In the genomic region with DNA sequence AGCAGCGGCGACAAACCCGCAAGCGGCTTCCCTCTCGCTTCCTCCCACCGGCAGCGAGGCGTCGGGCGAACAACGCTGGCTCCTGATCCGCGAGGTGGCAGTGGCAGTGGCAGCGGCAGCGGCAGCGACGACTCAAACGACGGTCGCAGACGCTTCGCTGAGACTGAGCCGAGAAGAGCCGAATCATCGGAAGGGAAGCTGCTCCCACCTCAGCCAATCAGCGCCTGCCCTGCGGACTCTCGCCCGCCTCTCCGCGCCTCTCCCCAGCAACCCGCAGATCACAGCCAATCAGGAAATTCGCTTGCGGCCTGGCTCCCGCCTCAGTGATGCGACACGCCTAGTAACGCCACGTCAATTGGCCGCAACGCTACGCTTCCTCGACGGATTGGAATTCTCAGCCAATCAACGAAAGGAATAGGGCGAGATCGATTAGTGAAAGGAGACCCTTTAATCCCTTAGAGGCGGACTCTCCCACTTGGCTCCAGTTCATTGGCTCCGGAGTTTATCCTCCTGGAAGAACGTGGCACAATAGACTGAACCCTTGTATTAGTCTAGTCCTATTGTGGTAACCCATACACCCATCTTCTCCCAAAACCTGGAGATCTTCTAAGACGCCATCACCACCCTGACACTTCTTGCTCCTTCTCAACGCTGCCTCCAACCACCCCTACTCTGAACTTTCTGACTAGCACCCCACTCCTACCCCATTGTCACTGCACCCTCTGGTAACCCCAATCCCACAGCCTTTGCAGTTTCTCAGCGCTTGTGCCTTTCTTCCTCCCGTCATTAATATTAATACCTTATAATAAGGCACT, we compare ENCODE assay signal across 8 cellular contexts. TPM values are rescaled to one million over a fixed set of nuclear protein-coding genes. Genes with fewer than 3 reads are reported as not detected.
DNase-seq lines count a peak whose midpoint lies in the region; ATAC-seq and TF ChIP-seq lines count a peak whose summit lies in the region.

A gene (minus strand): TSS at position 165 of the 815 bp plus-strand sequence. CDS start 272 bp downstream, outside the sequence.

- H3K9ac ChIP-seq in KMS-11 (peak within 1 kb of the TSS; percentile 99), mucosa of stomach (ENCODE audit: low read length) (peak within 1 kb of the TSS; percentile 96)

- 4 to 5% methylated on average over 44 to 54 of the region's 54 CpGs for WGBS in esophagus, 2 donors

- peak; percentile 95 for DNase-seq in DMS53 treated with DMSO at 0.1 percent for 48 hours (lab: John Stamatoyannopoulos, UW; ENCODE audit: unreplicated experiment)
- DNase-seq in Peyer's patch = peak; percentile 96 to 99 (median 98)
- peak; percentile 95 to 97 for DNase-seq in activated T-cell treated with anti-CD3 and anti-CD28 coated beads, Interleukin-2, amount 50 U/mL, for 48 hours
- DNase-seq in stimulated activated CD8-positive, alpha-beta memory T cell treated with anti-CD3 and anti-CD28 coated beads, Interleukin-7, amount 100 ng/mL, for 24 hours (ENCODE audit: low read depth) = peak; percentile 87

- ATAC-seq in GM21737 (IDR thresholded peaks at IDR 0.05; ENCODE audit: unreplicated experiment) = peak; percentile 78

- H3K4me1 ChIP-seq in KMS-11 (ENCODE audit: low read depth, poor library complexity, severe bottlenecking) = peaks cover 35% of the 10 kb centered on the region
- peaks cover 4 to 32% (median 14%) of the 10 kb centered on the region in 4 donors for H3K4me1 ChIP-seq in Peyer's patch
- H3K4me1 ChIP-seq in esophagus (ENCODE audit: control insufficient read depth in 2 of 2, insufficient read depth in 2 of 2, low read length in 1 of 2) = peaks cover 5 to 10% of the 10 kb centered on the region in 2 donors
- peaks cover 22% of the 10 kb centered on the region for H3K4me1 ChIP-seq in mucosa of stomach (ENCODE audit: control insufficient read depth, insufficient read depth, low read length)

- TF ChIP-seq POLR2A in Peyer's patch (IDR thresholded peaks at IDR 0.05) = peak; percentile 92

- H3K27me3 ChIP-seq in KMS-11 (ENCODE audit: insufficient read depth, low read depth) = no peaks in the 10 kb centered on the region
- H3K27me3 ChIP-seq in Peyer's patch = no peaks in the 10 kb centered on the region
- no peaks in the 10 kb centered on the region for H3K27me3 ChIP-seq in esophagus (ENCODE audit: control insufficient read depth in 1 of 2, insufficient read depth in 2 of 2, low read length in 2 of 2)
- H3K27me3 ChIP-seq in mucosa of stomach (ENCODE audit: control insufficient read depth, insufficient read depth, low read length) = no peaks in the 10 kb centered on the region

- TF ChIP-seq CTCF in KMS-11 (conservative IDR thresholded peaks at IDR 0.05; ENCODE audit: low read depth, low read length) (no peak), Peyer's patch (IDR thresholded peaks at IDR 0.05) (no peak)

- H3K27ac ChIP-seq in KMS-11 (peak within 1 kb of the TSS; percentile 100), Peyer's patch (peak within 1 kb of the TSS; percentile 97 to 100 (median 100)), esophagus (ENCODE audit: low read depth in 2 of 2, low read length in 1 of 2) (peak within 1 kb of the TSS; percentile 99 to 100)

- H3K4me2 ChIP-seq in KMS-11 = peak within 1 kb of the TSS; percentile 62

- H3K9me3 ChIP-seq in Peyer's patch (no peaks in the 10 kb centered on the region), esophagus (ENCODE audit: control insufficient read depth in 2 of 2, insufficient read depth in 1 of 2, low read depth in 1 of 2, low read length in 1 of 2) (no peaks in the 10 kb centered on the region), mucosa of stomach (ENCODE audit: control insufficient read depth, low read length) (no peaks in the 10 kb centered on the region)

- peaks cover 53% of the 10 kb centered on the region for H3K79me2 ChIP-seq in KMS-11 (ENCODE audit: insufficient read depth, low read depth)

- H3K4me3 ChIP-seq in KMS-11 (IDR thresholded peaks at IDR 0.05; ENCODE audit: insufficient read depth, low read depth, low read length) = no peak within 1 kb of the TSS
- peak within 1 kb of the TSS; percentile 72 to 100 (median 84) for H3K4me3 ChIP-seq in Peyer's patch
- H3K4me3 ChIP-seq in esophagus (ENCODE audit: low read depth in 1 of 2, low read length in 2 of 2) = peak within 1 kb of the TSS; percentile 71 to 79
- H3K4me3 ChIP-seq in mucosa of stomach (ENCODE audit: low read length) = peak within 1 kb of the TSS; percentile 69

- H3K36me3 ChIP-seq in KMS-11 (ENCODE audit: insufficient read depth) (peaks cover 9% of the 10 kb centered on the region; the same call in 1 of the 2 replicates), Peyer's patch (peaks cover 0 to 8% (median 0%) of the 10 kb centered on the region in 3 donors), esophagus (ENCODE audit: control insufficient read depth in 2 of 2, insufficient read depth in 2 of 2, low read length in 1 of 2) (peaks cover 0 to 12% of the 10 kb centered on the region in 2 donors), mucosa of stomach (ENCODE audit: control insufficient read depth, insufficient read depth, low read length) (peaks cover 6% of the 10 kb centered on the region)

- H2AFZ ChIP-seq in KMS-11 (ENCODE audit: low read depth) = peak within 1 kb of the TSS; percentile 31; the same call in 1 of the 2 replicates

- H4K20me1 ChIP-seq in KMS-11 (ENCODE audit: insufficient read depth) = peaks cover 37% of the 10 kb centered on the region

RNA-seq across cellular contexts. Expression of the gene that starts here (rescaled TPM):
- total RNA-seq in Peyer's patch = 100 to 1,000 TPM; 124 to 244 (median 150) TPM
- 100 to 1,000 TPM in 1 of 2 donors, 10 to 100 TPM in 1; 60.4 to 150 TPM for polyA plus RNA-seq in esophagus
